Comparison of ENCODE assay signal across 8 cellular contexts in genomic region chr2:42359304-42359749, GRCh38. TPM values are rescaled to one million over a fixed set of nuclear protein-coding genes. Genes with fewer than 3 reads are reported as not detected.
DNase-seq lines count a peak whose midpoint lies in the region; ATAC-seq, FAIRE-seq and TF ChIP-seq lines count a peak whose summit lies in the region.

No MANE protein-coding gene starts in this region.

- H2BK12ac ChIP-seq in H1 (ENCODE audit: low read depth, low read length) = no peak overlapping the region

- H3K4me3 ChIP-seq in GM08714 (ENCODE audit: low read length) = peak overlapping the region; percentile 91
- H3K4me3 ChIP-seq in OCI-LY1 (ENCODE audit: low read depth, low read length, poor library complexity, severe bottlenecking) = peak overlapping the region; percentile 87
- peak overlapping the region in 3 of 4 experiments; percentile 2 to 97 (median 90); a peak in 4 of 8 replicates for H3K4me3 ChIP-seq in H1 (ENCODE audit: extremely low read depth in 1 of 4, insufficient read depth in 2 of 4, low read depth in 3 of 4, low read length in 4 of 4)
- H3K4me3 ChIP-seq in parathyroid adenoma (ENCODE audit: low read depth, low read length) = peak overlapping the region; percentile 98

- H3K36me3 ChIP-seq in OCI-LY1 (ENCODE audit: insufficient read depth, low read length) = peaks cover 6% of the 10 kb centered on the region; the same call in 1 of the 2 replicates
- H3K36me3 ChIP-seq in H1 (ENCODE audit: control insufficient read depth in 2 of 4, insufficient read depth in 4 of 4, low read length in 3 of 4) = no peaks in the 10 kb centered on the region
- no peaks in the 10 kb centered on the region for H3K36me3 ChIP-seq in parathyroid adenoma (ENCODE audit: control insufficient read depth, insufficient read depth, low read length)

- no peak overlapping the region for H3K56ac ChIP-seq in H1 (replicated peaks; ENCODE audit: insufficient read length, low read depth, low read length)

- TF ChIP-seq RAD21 in H1 (IDR thresholded peaks at IDR 0.05 in 1 of 2, conservative IDR thresholded peaks at IDR 0.05 in 1 of 2; ENCODE audit: low read depth in 2 of 2, low read length in 2 of 2) = no peak

- H3K23me2 ChIP-seq in H1 (ENCODE audit: low read depth, low read length) = peaks cover 6% of the 10 kb centered on the region

- CTCF ChIA-PET in H1 (lab: Charles Lee; ENCODE audit: partially characterized antibody) = interaction anchor here (1.0 kb wide), 1 partner anchor 28 kb away, joined by 4 read pairs; no protein-coding TSS in a partner anchor

- H4K91ac ChIP-seq in H1 (replicated peaks; ENCODE audit: insufficient read length, low read length) = no peak overlapping the region

- H3K23ac ChIP-seq in H1 (ENCODE audit: insufficient read length) = no peak overlapping the region

- H4K20me1 ChIP-seq in OCI-LY1 (ENCODE audit: insufficient read depth, low read length) (no peaks in the 10 kb centered on the region), H1 (replicated peaks in 1 of 2; ENCODE audit: control insufficient read depth in 1 of 2, insufficient read depth in 2 of 2, low read length in 2 of 2) (peaks cover 0 to 15% of the 10 kb centered on the region in 2 experiments)

- H4K5ac ChIP-seq in H1 (ENCODE audit: insufficient read length, low read depth, low read length) = no peak overlapping the region

- POLR2A ChIA-PET in H1 (lab: Charles Lee; ENCODE audit: partially characterized antibody) = interaction anchor here (0.6 to 2.1 kb wide), 3 partner anchors 8 to 966 kb away, joined by 3 to 5 read pairs (median 5); no protein-coding TSS in a partner anchor

- no peak for TF ChIP-seq EP300 in H1 (IDR thresholded peaks at IDR 0.05; ENCODE audit: borderline replicate concordance in 1 of 2, low read depth in 2 of 2, low read length in 2 of 2)

- H3K27ac ChIP-seq in OCI-LY1 (ENCODE audit: low read depth, low read length, poor library complexity, severe bottlenecking) (no peak overlapping the region), H1 (ENCODE audit: low read depth, low read length) (no peak overlapping the region), parathyroid adenoma (no peak overlapping the region)

- no peak overlapping the region for H2BK15ac ChIP-seq in H1 (ENCODE audit: low read length)

- DNase-seq in H1 (ENCODE audit: low read depth in 1 of 2, low spot score in 2 of 2) (no peak), foreskin melanocyte (no peak), GOT3 (lab: John Stamatoyannopoulos, UW) (no peak)

- H2AFZ ChIP-seq in OCI-LY1 (ENCODE audit: low read length) (no peak overlapping the region), H1 (ENCODE audit: low read length) (no peak overlapping the region), parathyroid adenoma (no peak overlapping the region)

- H2BK120ac ChIP-seq in H1 (replicated peaks; ENCODE audit: low read depth, low read length) = no peak overlapping the region

- H3K9ac ChIP-seq in OCI-LY1 (ENCODE audit: low read length) (peak overlapping the region; percentile 87), H1 (replicated peaks in 1 of 4; ENCODE audit: extremely low read depth in 1 of 4, low read depth in 3 of 4, low read length in 3 of 4) (no peak overlapping the region), parathyroid adenoma (no peak overlapping the region)

- H3K79me2 ChIP-seq in OCI-LY1 (ENCODE audit: insufficient read depth, low read length) (peaks cover 63% of the 10 kb centered on the region), H1 (ENCODE audit: control insufficient read depth in 1 of 2, insufficient read depth in 2 of 2, low read length in 2 of 2) (peaks cover 16 to 63% of the 10 kb centered on the region in 2 experiments), parathyroid adenoma (peaks cover 55% of the 10 kb centered on the region)

- no peak overlapping the region for H3K4ac ChIP-seq in H1 (replicated peaks; ENCODE audit: insufficient read length, low read depth, low read length)

- H3F3A ChIP-seq in OCI-LY1 (ENCODE audit: insufficient read depth, low read length) = no peaks in the 10 kb centered on the region

- WGBS in H1 (ENCODE audit: extremely low coverage in 1 of 2, insufficient coverage in 1 of 2, insufficient read length in 1 of 2, insufficient replicate concordance in 2 of 2, low coverage in 1 of 2, low lambda C conversion rate in 2 of 2, missing lambda C conversion rate in 1 of 2), 2 experiments = 94 to 100% methylated on average over 1 to 2 of the region's 2 CpGs

- H2BK20ac ChIP-seq in H1 (ENCODE audit: low read length) = no peak overlapping the region

- H2BK5ac ChIP-seq in H1 (ENCODE audit: low read depth, low read length) = no peak overlapping the region

- H3K79me1 ChIP-seq in H1 (ENCODE audit: low read depth, low read length) = peaks cover 9% of the 10 kb centered on the region; the same call in 1 of the 2 replicates

- H3K18ac ChIP-seq in H1 (ENCODE audit: extremely low read depth, low read length) = no peak overlapping the region

- H3K9me2 ChIP-seq in OCI-LY1 (ENCODE audit: low read depth, low read length) = no peaks in the 10 kb centered on the region

- H3K9me3 ChIP-seq in OCI-LY1 (ENCODE audit: low read length) (no peaks in the 10 kb centered on the region), H1 (ENCODE audit: insufficient read depth in 2 of 2, low read depth in 1 of 2, low read length in 1 of 2) (no peaks in the 10 kb centered on the region), parathyroid adenoma (ENCODE audit: control insufficient read depth, low read length) (no peaks in the 10 kb centered on the region)

- TF ChIP-seq POLR2A in H1 (IDR thresholded peaks at IDR 0.05; ENCODE audit: control extremely low read depth in 1 of 2, low read depth in 2 of 2, low read length in 2 of 2) = no peak

- H3K4me1 ChIP-seq in OCI-LY1 (ENCODE audit: insufficient read depth, low read length, severe bottlenecking) (peaks cover 32% of the 10 kb centered on the region), H1 (replicated peaks in 1 of 4; ENCODE audit: control insufficient read depth in 3 of 4, insufficient read depth in 4 of 4, low read length in 3 of 4) (peaks cover 0 to 6% (median 2%) of the 10 kb centered on the region in 4 experiments; a peak in 3 of 7 replicates), parathyroid adenoma (peaks cover 10% of the 10 kb centered on the region)

- H3K4me2 ChIP-seq in OCI-LY1 (ENCODE audit: low read length) = peak overlapping the region; percentile 74
- H3K4me2 ChIP-seq in H1 (ENCODE audit: insufficient read depth in 1 of 2, low read depth in 2 of 2, low read length in 2 of 2) = peak overlapping the region; percentile 79 to 86; a peak in 2 of 4 replicates
- peak overlapping the region; percentile 86 for H3K4me2 ChIP-seq in parathyroid adenoma (ENCODE audit: low read length)

- ATAC-seq in GM18907 (IDR thresholded peaks at IDR 0.05; ENCODE audit: unreplicated experiment) (no peak), GM18858 (IDR thresholded peaks at IDR 0.05; ENCODE audit: unreplicated experiment) (no peak)

- H4K8ac ChIP-seq in H1 (ENCODE audit: extremely low read depth, insufficient read depth, low read length) = no peak overlapping the region

- TF ChIP-seq CTCF in OCI-LY1 (IDR thresholded peaks at IDR 0.05; ENCODE audit: low read length) (no peak), H1 (IDR thresholded peaks at IDR 0.05; ENCODE audit: control extremely low read depth in 1 of 3, insufficient read depth in 1 of 3, low read depth in 1 of 3, low read length in 3 of 3) (no peak), parathyroid adenoma (IDR thresholded peaks at IDR 0.05) (no peak)

- no peak overlapping the region for H3K14ac ChIP-seq in H1 (ENCODE audit: insufficient read length)

- H3K27me3 ChIP-seq in OCI-LY1 (ENCODE audit: insufficient read depth, low read length) = no peaks in the 10 kb centered on the region
- no peaks in the 10 kb centered on the region for H3K27me3 ChIP-seq in H1 (replicated peaks in 1 of 4; ENCODE audit: control insufficient read depth in 3 of 4, extremely low read depth in 1 of 4, insufficient read depth in 3 of 4, low read length in 3 of 4)
- no peaks in the 10 kb centered on the region for H3K27me3 ChIP-seq in parathyroid adenoma (ENCODE audit: control insufficient read depth, insufficient read depth, low read length)

- H2AK5ac ChIP-seq in H1 (ENCODE audit: low read depth, low read length) = no peak overlapping the region

- FAIRE-seq in H1 (lab: Jason Lieb, UNC) = no peak

TF ChIP-seq in H1, 55 proteins besides CTCF, POLR2A, EP300 and RAD21:
- no peak for TF ChIP-seq NRF1 (IDR thresholded peaks at IDR 0.05; ENCODE audit: low read depth, low read length)

RNA-seq across cellular contexts. Expression of gene COX7A2L, which starts 1.7 kb away (rescaled TPM):
- total RNA-seq in H1 (2021; fragmentation: NEBNext Ultra II Directional; extraction: Animal tissue kit (Norgen Biotek cat#: 25700)) = 85.6 and 91.7 TPM in 2 replicates
- 67.1 and 114 TPM in 2 replicates for polyA plus RNA-seq in H1 (2011; rRNA removed)
- polyA plus RNA-seq in H1 (2011; cell fraction: cytosol; rRNA removed) = 130 TPM
- polyA plus RNA-seq in H1 (2011; cell fraction: nucleus; rRNA removed) = 40.0 TPM
- 87.0 to 96.7 TPM (median 91.7 TPM) in 4 replicates for polyA plus RNA-seq in H1 (2012, experiment 1 of 2)
- 180 TPM for polyA plus RNA-seq in H1 (2012, experiment 2 of 2)
- polyA plus RNA-seq in H1 (2013, experiment 1 of 2) = 66.8 TPM
- polyA plus RNA-seq in H1 (2013, experiment 2 of 2) = 66.5 TPM
- 43.9 and 47.5 TPM in 2 replicates for polyA minus RNA-seq in H1 (2011; rRNA and poly(A)+ RNA removed)
- 26.9 TPM for polyA minus RNA-seq in H1 (2011; cell fraction: cytosol; rRNA and poly(A)+ RNA removed)
- 30.5 TPM for polyA minus RNA-seq in H1 (2011; cell fraction: nucleus; rRNA and poly(A)+ RNA removed)
